2 cellular contexts compared by ENCODE assay signal in genomic region chr6:106574729-106575458, GRCh38.
TF ChIP-seq lines count a peak whose summit lies in the region.

No MANE protein-coding gene starts in this region.

TF ChIP-seq in IMR-90, 13 proteins besides CTCF, POLR2A, EP300 and RAD21:
- TF ChIP-seq CHD1 (IDR thresholded peaks at IDR 0.05; ENCODE audit: low read depth, low read length): no peak
- TF ChIP-seq USF2 (IDR thresholded peaks at IDR 0.05; ENCODE audit: low read depth, low read length): no peak
- TF ChIP-seq RCOR1 (IDR thresholded peaks at IDR 0.05; ENCODE audit: insufficient replicate concordance, low read length): no peak
- TF ChIP-seq NFE2L2 (IDR thresholded peaks at IDR 0.05; ENCODE audit: low read depth, low read length): no peak
- peak; percentile 49; the same call in 1 of the 2 replicates for TF ChIP-seq FOS (IDR thresholded peaks at IDR 0.05; ENCODE audit: low read depth, low read length)
- no peak for TF ChIP-seq CEBPB (IDR thresholded peaks at IDR 0.05; ENCODE audit: low read depth, low read length)
- no peak for TF ChIP-seq MXI1 (IDR thresholded peaks at IDR 0.05; ENCODE audit: borderline replicate concordance, low read depth, low read length)
- TF ChIP-seq MAZ (IDR thresholded peaks at IDR 0.05; ENCODE audit: borderline replicate concordance, low read depth, low read length): no peak
- no peak for TF ChIP-seq SMC3 (IDR thresholded peaks at IDR 0.05; ENCODE audit: low read depth, low read length)
- TF ChIP-seq MAFK (IDR thresholded peaks at IDR 0.05; ENCODE audit: low read depth, low read length): peak; percentile 23; the same call in 1 of the 2 replicates
TF ChIP-seq in IMR-90: peak in this region for 2.

TF ChIP-seq in K562, 482 proteins besides CTCF, POLR2A, EP300 and RAD21:
- no peak for TF ChIP-seq SAFB (IDR thresholded peaks at IDR 0.05; ENCODE audit: borderline replicate concordance, low read depth, low read length)
- TF ChIP-seq NEUROD1 (IDR thresholded peaks at IDR 0.05; ENCODE audit: borderline replicate concordance, low read depth, low read length, partially characterized antibody): no peak
- TF ChIP-seq ZSCAN32 (CRISPR knock-in tag; IDR thresholded peaks at IDR 0.05): no peak
- TF ChIP-seq FOSL1 (tag; conservative IDR thresholded peaks at IDR 0.05): peak; percentile 73
- no peak for TF ChIP-seq PPARD (CRISPR knock-in tag; IDR thresholded peaks at IDR 0.05)
- TF ChIP-seq POU5F1 (IDR thresholded peaks at IDR 0.05; ENCODE audit: borderline replicate concordance, low read depth, low read length, partially characterized antibody): no peak
- no peak for TF ChIP-seq TCFL5 (CRISPR knock-in tag; conservative IDR thresholded peaks at IDR 0.05)
- no peak for TF ChIP-seq FOXK2 (conservative IDR thresholded peaks at IDR 0.05 in 1 of 2, IDR thresholded peaks at IDR 0.05 in 1 of 2; ENCODE audit: low read depth in 2 of 2)
- no peak for TF ChIP-seq RERE (CRISPR knock-in tag; IDR thresholded peaks at IDR 0.05; ENCODE audit: borderline replicate concordance)
- 0 out of 2 replicates have a peak, but pooled peaks have one; percentile 10 for TF ChIP-seq JUND (IDR thresholded peaks at IDR 0.05; ENCODE audit: borderline replicate concordance, low read depth, low read length)
- no peak for TF ChIP-seq JUND (tag; IDR thresholded peaks at IDR 0.05; ENCODE audit: borderline replicate concordance, low read depth, low read length)
- no peak for TF ChIP-seq HNRNPK (IDR thresholded peaks at IDR 0.05; ENCODE audit: low read depth, low read length, poor library complexity, severe bottlenecking)
- no peak for TF ChIP-seq TAF7 (tag; IDR thresholded peaks at IDR 0.05)
- no peak for TF ChIP-seq HSF4 (CRISPR knock-in tag; IDR thresholded peaks at IDR 0.05; ENCODE audit: borderline replicate concordance)
